25 cellular contexts compared by ENCODE assay signal in the genomic region with DNA sequence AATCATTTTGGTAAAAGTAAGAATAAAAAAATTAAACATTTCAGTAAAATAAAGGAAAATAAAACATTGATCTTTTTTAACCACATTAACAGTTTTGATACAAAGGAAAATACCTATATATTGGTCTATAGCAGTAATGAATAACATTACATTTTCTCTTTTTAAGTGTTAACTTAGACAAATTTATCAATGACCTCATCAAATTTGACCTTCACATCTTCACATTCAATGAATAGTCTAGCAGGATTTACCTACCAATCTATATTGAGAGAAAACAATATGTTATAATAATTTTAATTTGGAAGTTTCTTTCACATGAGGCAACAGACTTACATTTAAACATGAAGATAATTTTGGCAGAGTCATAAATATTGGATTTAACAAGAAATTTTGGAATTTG.
"Had no signal": no experiment of that assay in that cellular context is flagged by ENCODE, and none has a peak within 500 bp of the region (broad histone marks: within the 10 kb centered on the region; RNA-seq: fewer than 3 reads in every experiment).

No MANE protein-coding gene starts in this region.

- DNase-seq: activated CD4-positive, alpha-beta memory T cell treated with anti-CD3 and anti-CD28 coated beads for 36 hours; activated CD4-positive, alpha-beta T cell treated with anti-CD3 and anti-CD28 coated beads for 36 hours; activated CD4-positive, alpha-beta T cell treated with anti-CD3 and anti-CD28 coated beads, Interleukin-2, amount 10 ng/mL, durations not matched to agents 24 days and 14 days; activated CD4-positive, CD25-positive, alpha-beta regulatory T cell; activated CD4-positive, CD25-positive, alpha-beta regulatory T cell treated with anti-CD3 and anti-CD28 coated beads, Interleukin-2, amount 50 U/mL, for 72 hours; activated CD8-positive, alpha-beta memory T cell treated with anti-CD3 and anti-CD28 coated beads, Interleukin-2, amount 10 ng/mL, durations not matched to agents 7 days and 5 days; activated CD8-positive, alpha-beta memory T cell treated with anti-CD3 and anti-CD28 coated beads, Interleukin-2, amount 50 U/mL, for 4 hours; activated CD8-positive, alpha-beta T cell treated with anti-CD3 and anti-CD28 coated beads, Interleukin-2, amount 10 ng/mL, durations not matched to agents 7 days and 5 days; activated effector memory CD4-positive, alpha-beta T cell treated with anti-CD3 and anti-CD28 coated beads, Interleukin-2, amount 50 U/mL, for 16 hours; activated naive CD4-positive, alpha-beta T cell treated with anti-CD3 and anti-CD28 coated beads, Interleukin-2, amount 10 ng/mL, durations not matched to agents 7 days and 5 days; activated naive CD8-positive, alpha-beta T cell treated with anti-CD3 and anti-CD28 coated beads, Interleukin-2, amount 10 ng/mL, durations not matched to agents 7 days and 5 days; activated T-cell treated with anti-CD3 and anti-CD28 coated beads, Interleukin-2, amount 50 U/mL, for 1 hour; activated T-cell treated with anti-CD3 and anti-CD28 coated beads, Interleukin-2, amount 50 U/mL, for 48 hours; central memory CD4-positive, alpha-beta T cell; cerebellar nuclear complex; dorsolateral prefrontal cortex; effector memory CD4-positive, alpha-beta T cell; endodermal cell; foreskin fibroblast; gastrocnemius medialis; glutamatergic neuron; heart left ventricle; T-helper 1 cell; T-helper 17 cell; T1000 had no signal
